In the genomic region with DNA sequence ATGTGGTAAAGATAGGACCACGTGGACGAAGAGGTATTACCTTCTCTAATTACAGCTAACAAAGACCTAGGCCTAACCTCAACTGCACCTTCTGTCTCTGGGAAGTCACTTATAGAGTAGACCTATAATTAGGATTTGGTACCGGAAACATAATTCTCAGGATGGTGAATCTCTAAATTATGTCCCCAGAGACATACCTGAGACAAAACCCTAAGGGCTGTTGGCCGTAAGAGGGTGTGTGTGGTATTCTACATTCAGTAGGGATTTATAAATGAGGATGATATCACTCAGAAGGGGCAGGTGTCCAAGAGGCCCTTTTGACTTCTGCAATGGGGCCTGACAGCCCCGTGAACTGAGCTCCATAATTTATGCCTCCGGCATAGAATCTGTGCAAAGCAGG, we compare ENCODE assay signal across 18 cellular contexts.
"Had no signal": no experiment of that assay in that cellular context is flagged by ENCODE, and none has a peak within 500 bp of the region (broad histone marks: within the 10 kb centered on the region; RNA-seq: fewer than 3 reads in every experiment).

No MANE protein-coding gene starts in this region.

- H2AFZ ChIP-seq: parathyroid adenoma had no signal

- ATAC-seq: activated naive CD4-positive, alpha-beta T cell treated with anti-CD3 and anti-CD28 coated beads, Interleukin-2, amount 50 U/mL, for 72 hours; effector memory CD8-positive, alpha-beta T cell; left ventricle myocardium superior; naive thymus-derived CD4-positive, alpha-beta T cell; sciatic nerve; stimulated activated effector memory CD8-positive, alpha-beta T cell treated with anti-CD3 and anti-CD28 coated beads, Interleukin-12 subunit alpha, Interleukin-12 subunit beta, amount 100 ng/mL, for 72 hours; upper lobe of right lung had no signal

- H3K9me3 ChIP-seq: adrenal gland, esophagus squamous epithelium, upper lobe of right lung had no signal

- DNase-seq: activated CD4-positive, alpha-beta memory T cell treated with anti-CD3 and anti-CD28 coated beads for 36 hours; activated CD4-positive, alpha-beta T cell treated with anti-CD3 and anti-CD28 coated beads for 4 hours; activated gamma-delta T cell treated with Interleukin-2 at 50 U/mL for 16 hours; activated T-cell treated with anti-CD3 and anti-CD28 coated beads for 4 hours; adrenal gland; effector memory CD8-positive, alpha-beta T cell; esophagus squamous epithelium; immature natural killer cell; kidney glomerular epithelial cell; left ventricle myocardium superior; naive thymus-derived CD4-positive, alpha-beta T cell; stimulated activated CD4-positive, alpha-beta T cell treated with anti-CD3 and anti-CD28 coated beads, Interleukin-4, amount 100 ng/mL, for 24 hours; upper lobe of right lung had no signal

- H3K36me3 ChIP-seq: adrenal gland, esophagus squamous epithelium, upper lobe of right lung had no signal

- H3K27me3 ChIP-seq: adrenal gland, esophagus squamous epithelium, upper lobe of right lung had no signal

- FAIRE-seq: bronchial epithelial cell had no signal

- H3K9ac ChIP-seq: parathyroid adenoma had no signal

- H3K79me2 ChIP-seq: parathyroid adenoma had no signal

- H3K4me3 ChIP-seq: adrenal gland, esophagus squamous epithelium, upper lobe of right lung had no signal

- H3K27ac ChIP-seq: adrenal gland, esophagus squamous epithelium, parathyroid adenoma, upper lobe of right lung had no signal

- H3K4me1 ChIP-seq: adrenal gland, parathyroid adenoma, upper lobe of right lung had no signal
